Comparison of ENCODE assay signal across 21 cellular contexts in the genomic region with DNA sequence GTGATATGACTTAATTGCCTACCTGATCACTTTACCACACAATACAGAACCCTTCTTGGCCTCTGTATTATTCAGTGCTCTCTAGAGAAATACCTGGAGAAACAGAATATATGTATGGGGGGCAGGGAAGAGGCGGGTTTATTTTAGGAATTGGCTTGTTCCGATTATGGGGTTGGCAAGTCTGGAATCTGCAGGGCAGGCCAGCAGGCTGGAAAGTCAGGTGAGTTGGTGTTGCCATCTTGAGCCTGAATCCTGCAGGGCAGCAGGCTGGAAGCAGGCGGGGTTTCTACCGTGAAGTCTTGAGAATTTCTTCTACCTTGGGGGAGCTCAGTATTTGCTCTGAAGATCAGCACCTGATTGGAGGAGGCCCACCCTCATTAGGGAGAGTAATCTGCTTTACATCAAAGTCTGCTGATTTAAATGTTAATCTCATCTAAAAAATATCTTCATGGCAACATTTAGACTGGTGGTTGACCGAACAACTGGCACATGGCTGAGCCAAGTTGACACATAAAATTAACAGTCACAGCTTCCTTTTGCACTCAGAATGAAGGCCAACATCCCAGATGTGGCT.
"Had no signal": no experiment of that assay in that cellular context is flagged by ENCODE, and none has a peak within 500 bp of the region (broad histone marks: within the 10 kb centered on the region; RNA-seq: fewer than 3 reads in every experiment).

No MANE protein-coding gene starts in this region.

- H3K27me3 Mint-ChIP-seq: activated naive CD8-positive, alpha-beta T cell treated with anti-CD3 and anti-CD28 coated beads, Interleukin-2, amount 50 U/mL, for 24 hours; dendritic cell treated with granulocyte-macrophage colony-stimulating factor and Interleukin-4, amounts not matched to agents 40 ng/mL and 50 ng/mL, for 4 days; naive B cell had no signal

- H3K9me3 Mint-ChIP-seq: activated naive CD4-positive, alpha-beta T cell treated with anti-CD3 and anti-CD28 coated beads, Interleukin-2, amount 10 ng/mL, durations not matched to agents 7 days and 5 days; dendritic cell treated with granulocyte-macrophage colony-stimulating factor and Interleukin-4, amounts not matched to agents 40 ng/mL and 50 ng/mL, for 4 days had no signal

- H3K4me1 ChIP-seq: tibial artery had no signal

- H3K36me3 ChIP-seq: brain microvascular endothelial cell, ovary, tibial artery had no signal

- H3K27ac Mint-ChIP-seq: activated naive CD4-positive, alpha-beta T cell treated with anti-CD3 and anti-CD28 coated beads, Interleukin-2, amount 10 ng/mL, durations not matched to agents 7 days and 5 days; activated naive CD8-positive, alpha-beta T cell treated with anti-CD3 and anti-CD28 coated beads, Interleukin-2, amount 50 U/mL, for 24 hours; dendritic cell treated with granulocyte-macrophage colony-stimulating factor and Interleukin-4, amounts not matched to agents 40 ng/mL and 50 ng/mL, for 4 days had no signal

- H3K9me3 ChIP-seq: mucosa of descending colon, ovary, tibial artery had no signal

- H3K4me3 Mint-ChIP-seq: activated naive CD4-positive, alpha-beta T cell treated with anti-CD3 and anti-CD28 coated beads, Interleukin-2, amount 10 ng/mL, durations not matched to agents 7 days and 5 days; activated naive CD8-positive, alpha-beta T cell treated with anti-CD3 and anti-CD28 coated beads, Interleukin-2, amount 50 U/mL, for 24 hours; activated T-cell treated with anti-CD3 and anti-CD28 coated beads, Interleukin-2, amount 50 U/mL, for 4 hours; dendritic cell treated with granulocyte-macrophage colony-stimulating factor and Interleukin-4, amounts not matched to agents 40 ng/mL and 50 ng/mL, for 4 days; naive B cell had no signal

- H3K4me3 ChIP-seq: mucosa of descending colon, ovary, tibial artery had no signal

- H3K36me3 Mint-ChIP-seq: activated naive CD4-positive, alpha-beta T cell treated with anti-CD3 and anti-CD28 coated beads, Interleukin-2, amount 10 ng/mL, durations not matched to agents 7 days and 5 days had no signal

- H3K27ac ChIP-seq: brain microvascular endothelial cell, ovary, tibial artery, VCaP had no signal

- ATAC-seq: activated naive CD8-positive, alpha-beta T cell treated with anti-CD3 and anti-CD28 coated beads, Interleukin-2, amount 50 U/mL, for 24 hours; activated T-cell treated with anti-CD3 and anti-CD28 coated beads, Interleukin-2, amount 50 U/mL, for 4 hours; mucosa of descending colon had no signal

- H3K27me3 ChIP-seq: brain microvascular endothelial cell, ovary, tibial artery had no signal

- DNase-seq: activated CD4-positive, alpha-beta T cell treated with anti-CD3 and anti-CD28 coated beads, Interleukin-2, amount 50 U/mL, for 1 hour; activated CD4-positive, CD25-positive, alpha-beta regulatory T cell treated with anti-CD3 and anti-CD28 coated beads, Interleukin-2, amount 50 U/mL, for 72 hours; activated effector memory CD4-positive, alpha-beta T cell treated with Interleukin-2 at 50 U/mL for 16 hours; activated naive CD4-positive, alpha-beta T cell treated with anti-CD3 and anti-CD28 coated beads, Interleukin-2, amount 10 ng/mL, durations not matched to agents 7 days and 5 days; activated naive CD8-positive, alpha-beta T cell treated with anti-CD3 and anti-CD28 coated beads, Interleukin-2, amount 50 U/mL, for 24 hours; activated T-cell treated with anti-CD3 and anti-CD28 coated beads, Interleukin-2, amount 50 U/mL, for 4 hours; aorta; brain microvascular endothelial cell; cerebellar nuclear complex; effector memory CD4-positive, alpha-beta T cell; foreskin fibroblast; mesenchymal stem cell; mucosa of descending colon; naive B cell; ovary; stimulated activated naive CD4-positive, alpha-beta T cell treated with Interleukin-2 at 50 U/mL for 16 hours; SW 1271; T-helper 2 cell; tibial artery had no signal
